21 cellular contexts compared by ENCODE assay signal in the genomic region with DNA sequence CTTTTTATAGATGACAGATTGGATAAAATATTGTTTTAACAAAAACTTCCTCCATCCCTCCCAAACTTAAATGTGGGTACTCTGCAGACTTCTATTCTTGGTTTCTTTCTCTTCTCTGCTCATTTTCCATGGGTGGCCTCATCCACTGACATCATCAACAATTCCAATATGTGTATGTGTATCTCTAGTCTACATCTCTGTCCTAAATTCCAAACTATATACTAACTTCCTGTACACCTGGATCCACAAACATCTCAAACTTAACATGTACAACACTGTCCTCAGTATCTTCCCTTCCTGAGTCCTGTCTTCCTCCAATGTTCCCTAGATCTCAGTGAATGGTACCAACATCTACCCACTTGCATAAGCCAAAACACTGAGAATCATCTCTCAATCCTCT.
"Had no signal": no experiment of that assay in that cellular context is flagged by ENCODE, and none has a peak within 500 bp of the region (broad histone marks: within the 10 kb centered on the region; RNA-seq: fewer than 3 reads in every experiment).

No MANE protein-coding gene starts in this region.

- H3K27me3 Mint-ChIP-seq: activated CD4-positive, alpha-beta T cell treated with anti-CD3 and anti-CD28 coated beads, Interleukin-2, amount 10 ng/mL, durations not matched to agents 24 days and 14 days; activated CD8-positive, alpha-beta T cell treated with anti-CD3 and anti-CD28 coated beads for 36 hours; activated naive CD8-positive, alpha-beta T cell treated with anti-CD3 and anti-CD28 coated beads for 36 hours; activated T-helper 17 cell treated with anti-CD3 and anti-CD28 coated beads, Interleukin-2, amount 50 U/mL, for 72 hours; naive thymus-derived CD4-positive, alpha-beta T cell had no signal

- H3K27ac Mint-ChIP-seq: activated CD4-positive, alpha-beta T cell treated with anti-CD3 and anti-CD28 coated beads, Interleukin-2, amount 10 ng/mL, durations not matched to agents 24 days and 14 days; activated CD8-positive, alpha-beta T cell treated with anti-CD3 and anti-CD28 coated beads for 36 hours; activated naive CD8-positive, alpha-beta T cell treated with anti-CD3 and anti-CD28 coated beads for 36 hours; activated T-helper 17 cell treated with anti-CD3 and anti-CD28 coated beads, Interleukin-2, amount 50 U/mL, for 72 hours; naive thymus-derived CD4-positive, alpha-beta T cell; neural progenitor cell had no signal

- H3K4me1 Mint-ChIP-seq: activated CD4-positive, alpha-beta T cell treated with anti-CD3 and anti-CD28 coated beads, Interleukin-2, amount 10 ng/mL, durations not matched to agents 24 days and 14 days; activated naive CD8-positive, alpha-beta T cell treated with anti-CD3 and anti-CD28 coated beads for 36 hours; activated T-helper 17 cell treated with anti-CD3 and anti-CD28 coated beads, Interleukin-2, amount 50 U/mL, for 72 hours; neural progenitor cell had no signal

- H3K27ac ChIP-seq: gastroesophageal sphincter, heart left ventricle, neural progenitor cell, psoas muscle, tibial nerve, uterus had no signal

- H2AFZ ChIP-seq: neural progenitor cell had no signal

- H3K4me2 ChIP-seq: neural progenitor cell had no signal

- H3K4me3 ChIP-seq: gastroesophageal sphincter, heart left ventricle, mucosa of descending colon, neural progenitor cell, psoas muscle, tibial nerve, uterus had no signal

- H3K27me3 ChIP-seq: gastroesophageal sphincter, heart left ventricle, neural progenitor cell, tibial nerve, uterus had no signal

- ATAC-seq: activated CD8-positive, alpha-beta T cell treated with anti-CD3 and anti-CD28 coated beads for 36 hours; activated T-helper 17 cell treated with anti-CD3 and anti-CD28 coated beads, Interleukin-2, amount 50 U/mL, for 72 hours; esophagus mucosa; gastroesophageal sphincter; heart left ventricle; mucosa of descending colon; naive thymus-derived CD4-positive, alpha-beta T cell; psoas muscle; right cardiac atrium; stimulated activated naive CD8-positive, alpha-beta T cell treated with anti-CD3 and anti-CD28 coated beads, Interleukin-15, Interleukin-2, amounts not matched to agents 100 U/mL and 50 U/mL, for 24 hours had no signal

- H3K36me3 ChIP-seq: neural progenitor cell, uterus had no signal

- H3K9ac ChIP-seq: neural progenitor cell had no signal

- H3K9me3 ChIP-seq: gastroesophageal sphincter, heart left ventricle, mucosa of descending colon, psoas muscle, tibial nerve, uterus had no signal

- H3K4me1 ChIP-seq: gastroesophageal sphincter, heart left ventricle, neural progenitor cell, psoas muscle, uterus had no signal

- H3K9me3 Mint-ChIP-seq: activated CD4-positive, alpha-beta T cell treated with anti-CD3 and anti-CD28 coated beads, Interleukin-2, amount 10 ng/mL, durations not matched to agents 24 days and 14 days; activated CD8-positive, alpha-beta T cell treated with anti-CD3 and anti-CD28 coated beads for 36 hours; activated naive CD8-positive, alpha-beta T cell treated with anti-CD3 and anti-CD28 coated beads for 36 hours; activated T-helper 17 cell treated with anti-CD3 and anti-CD28 coated beads, Interleukin-2, amount 50 U/mL, for 72 hours; immature natural killer cell; naive thymus-derived CD4-positive, alpha-beta T cell; neural progenitor cell had no signal

- DNase-seq: activated CD4-positive, alpha-beta T cell treated with anti-CD3 and anti-CD28 coated beads, Interleukin-2, amount 10 ng/mL, durations not matched to agents 24 days and 14 days; activated CD8-positive, alpha-beta T cell treated with anti-CD3 and anti-CD28 coated beads for 36 hours; activated naive CD4-positive, alpha-beta T cell; activated naive CD8-positive, alpha-beta T cell treated with anti-CD3 and anti-CD28 coated beads for 36 hours; activated T-cell treated with anti-CD3 and anti-CD28 coated beads, Interleukin-2, amount 50 U/mL, for 1 hour; amniotic stem cell; caudate nucleus; heart left ventricle; immature natural killer cell; mesenchymal stem cell; mucosa of descending colon; naive thymus-derived CD4-positive, alpha-beta T cell; psoas muscle; right cardiac atrium; stimulated activated naive CD8-positive, alpha-beta T cell treated with anti-CD3 and anti-CD28 coated beads, Interleukin-15, Interleukin-2, amounts not matched to agents 100 U/mL and 50 U/mL, for 24 hours; uterus had no signal

- H3K4me3 Mint-ChIP-seq: activated CD4-positive, alpha-beta T cell treated with anti-CD3 and anti-CD28 coated beads, Interleukin-2, amount 10 ng/mL, durations not matched to agents 24 days and 14 days; activated CD8-positive, alpha-beta T cell treated with anti-CD3 and anti-CD28 coated beads for 36 hours; activated naive CD8-positive, alpha-beta T cell treated with anti-CD3 and anti-CD28 coated beads for 36 hours; activated T-helper 17 cell treated with anti-CD3 and anti-CD28 coated beads, Interleukin-2, amount 50 U/mL, for 72 hours; immature natural killer cell; naive thymus-derived CD4-positive, alpha-beta T cell; neural progenitor cell had no signal
